15 cellular contexts compared by ENCODE assay signal in the genomic region with DNA sequence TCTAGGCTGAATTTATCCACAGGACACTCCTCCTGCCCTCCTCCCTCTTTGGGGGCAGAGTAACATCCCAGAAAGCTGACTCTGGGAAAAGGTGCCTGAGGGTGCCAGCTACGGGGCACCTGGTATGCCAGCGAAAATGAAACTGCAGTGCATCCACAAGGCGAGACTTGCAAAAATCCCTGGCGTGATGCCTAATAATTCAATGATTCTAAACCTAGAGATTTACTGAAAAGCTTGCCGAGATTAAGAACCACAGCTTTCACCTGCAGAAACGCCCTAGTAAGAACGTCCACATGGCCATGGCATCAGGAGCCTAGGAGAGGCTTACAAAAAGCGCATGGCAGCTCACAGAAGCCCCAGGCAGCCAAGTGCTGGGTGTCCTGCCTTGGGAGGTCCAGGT. TPM values are rescaled to one million over a fixed set of nuclear protein-coding genes. Genes with fewer than 3 reads are reported as not detected.
"Had no signal": no experiment of that assay in that cellular context is flagged by ENCODE, and none has a peak within 500 bp of the region (broad histone marks: within the 10 kb centered on the region; RNA-seq: fewer than 3 reads in every experiment).

No MANE protein-coding gene starts in this region.

- H3K27me3 Mint-ChIP-seq: activated CD8-positive, alpha-beta T cell treated with anti-CD3 and anti-CD28 coated beads for 36 hours had no signal

- H3K36me3 Mint-ChIP-seq: naive thymus-derived CD4-positive, alpha-beta T cell had no signal

- H3K27ac ChIP-seq: colonic mucosa, prostate gland, right lobe of liver, suprapubic skin, VCaP had no signal

- H3K27ac Mint-ChIP-seq: activated CD8-positive, alpha-beta T cell treated with anti-CD3 and anti-CD28 coated beads for 36 hours; activated naive CD4-positive, alpha-beta T cell treated with anti-CD3 and anti-CD28 coated beads for 36 hours; naive thymus-derived CD4-positive, alpha-beta T cell had no signal

- ATAC-seq: activated CD8-positive, alpha-beta T cell treated with anti-CD3 and anti-CD28 coated beads for 36 hours; naive thymus-derived CD4-positive, alpha-beta T cell; right lobe of liver had no signal

- DNase-seq: activated CD8-positive, alpha-beta T cell treated with anti-CD3 and anti-CD28 coated beads for 36 hours; activated naive CD4-positive, alpha-beta T cell treated with anti-CD3 and anti-CD28 coated beads for 36 hours; caudate nucleus; colonic mucosa; hippocampal formation; kidney glomerular epithelial cell; naive thymus-derived CD4-positive, alpha-beta T cell; stimulated activated CD4-positive, alpha-beta T cell treated with anti-CD3 and anti-CD28 coated beads, Interleukin-12 subunit alpha, Interleukin-12 subunit beta, amount 100 ng/mL, for 4 hours; stimulated activated CD4-positive, alpha-beta T cell treated with anti-CD3 and anti-CD28 coated beads, Interleukin-2, amount 100 ng/mL, for 48 hours; stimulated activated naive CD4-positive, alpha-beta T cell treated with Interleukin-2 at 50 U/mL for 16 hours; T-helper 9 cell had no signal

- H3K9me3 ChIP-seq: colonic mucosa, prostate gland, right lobe of liver, suprapubic skin had no signal

- H3K27me3 ChIP-seq: colonic mucosa, right lobe of liver, suprapubic skin had no signal

- H3K4me3 ChIP-seq: colonic mucosa, prostate gland, right lobe of liver, suprapubic skin had no signal

- H3K4me3 Mint-ChIP-seq: activated CD8-positive, alpha-beta T cell treated with anti-CD3 and anti-CD28 coated beads for 36 hours; activated naive CD4-positive, alpha-beta T cell treated with anti-CD3 and anti-CD28 coated beads for 36 hours; naive thymus-derived CD4-positive, alpha-beta T cell had no signal

- H3K4me1 ChIP-seq: colonic mucosa, prostate gland, right lobe of liver had no signal

- H3K36me3 ChIP-seq: colonic mucosa, prostate gland, right lobe of liver, suprapubic skin had no signal

- H3K9me3 Mint-ChIP-seq: activated CD8-positive, alpha-beta T cell treated with anti-CD3 and anti-CD28 coated beads for 36 hours; activated naive CD4-positive, alpha-beta T cell treated with anti-CD3 and anti-CD28 coated beads for 36 hours; naive thymus-derived CD4-positive, alpha-beta T cell had no signal

RNA-seq across cellular contexts. Expression of a gene that starts 20.9 kb away (rescaled TPM):
- total RNA-seq: activated CD8-positive, alpha-beta T cell treated with anti-CD3 and anti-CD28 coated beads for 36 hours; activated naive CD4-positive, alpha-beta T cell treated with anti-CD3 and anti-CD28 coated beads for 36 hours had no signal
- polyA plus RNA-seq: naive thymus-derived CD4-positive, alpha-beta T cell had no signal
